ENCODE assay signal across 17 cellular contexts in genomic region chr14:95494456-95494855, GRCh38. TPM values are rescaled to one million over a fixed set of nuclear protein-coding genes. Genes with fewer than 3 reads are reported as not detected.
DNase-seq lines count a peak whose midpoint lies in the region; ATAC-seq and TF ChIP-seq lines count a peak whose summit lies in the region.
"Had no signal": no experiment of that assay in that cellular context is flagged by ENCODE, and none has a peak within 500 bp of the region (broad histone marks: within the 10 kb centered on the region; RNA-seq: fewer than 3 reads in every experiment).

No MANE protein-coding gene starts in this region.

- no peak for ATAC-seq in activated T-helper 17 cell treated with anti-CD3 and anti-CD28 coated beads, Interleukin-2, amount 50 U/mL, for 72 hours (replicated peaks)
- no peak for ATAC-seq in HG03378 (IDR thresholded peaks at IDR 0.05; ENCODE audit: unreplicated experiment)
- ATAC-seq: gastrocnemius medialis, GM23338, Panc1, right cardiac atrium, SK-N-SH treated with all-trans-retinoic acid at 6 μM for 48 hours had no signal

- H3K4me1 Mint-ChIP-seq in activated T-helper 17 cell treated with anti-CD3 and anti-CD28 coated beads, Interleukin-2, amount 50 U/mL, for 72 hours, result peaks cover 51% of the 10 kb centered on the region
- peaks cover 62% of the 10 kb centered on the region for H3K4me1 Mint-ChIP-seq in nephron
- H3K4me1 Mint-ChIP-seq: GM23338 had no signal

- no peak overlapping the region for H3K4me3 ChIP-seq in GM12865 (ENCODE audit: low read depth, low read length)
- H3K4me3 ChIP-seq: gastrocnemius medialis, GM23338, lung, thoracic aorta had no signal

- no peaks in the 10 kb centered on the region for H3K27me3 Mint-ChIP-seq in activated T-helper 17 cell treated with anti-CD3 and anti-CD28 coated beads, Interleukin-2, amount 50 U/mL, for 72 hours
- H3K27me3 Mint-ChIP-seq in nephron (ENCODE audit: low read depth), result peaks cover 7% of the 10 kb centered on the region

- H3K27ac Mint-ChIP-seq in activated T-helper 17 cell treated with anti-CD3 and anti-CD28 coated beads, Interleukin-2, amount 50 U/mL, for 72 hours, result peak overlapping the region; percentile 94
- peak overlapping the region in 2 of 3 experiments; percentile 45 to 52 for H3K27ac Mint-ChIP-seq in nephron
- H3K27ac Mint-ChIP-seq: GM23338 had no signal

- H3K9me3 Mint-ChIP-seq in activated T-helper 17 cell treated with anti-CD3 and anti-CD28 coated beads, Interleukin-2, amount 50 U/mL, for 72 hours, result no peaks in the 10 kb centered on the region
- no peaks in the 10 kb centered on the region for H3K9me3 Mint-ChIP-seq in nephron
- H3K9me3 Mint-ChIP-seq: GM23338 had no signal

- H3K36me3 Mint-ChIP-seq in activated T-helper 17 cell treated with anti-CD3 and anti-CD28 coated beads, Interleukin-2, amount 50 U/mL, for 72 hours (ENCODE audit: low read depth), result peaks cover 38% of the 10 kb centered on the region
- no peaks in the 10 kb centered on the region for H3K36me3 Mint-ChIP-seq in nephron (ENCODE audit: low read depth)

- no peak for TF ChIP-seq CTCF in GM12865 (IDR thresholded peaks at IDR 0.05; ENCODE audit: insufficient read depth, low read depth, low read length, missing control alignments)
- TF ChIP-seq CTCF in nephron (IDR thresholded peaks at IDR 0.05; ENCODE audit: unreplicated experiment in 3 of 3), result no peak

- peak; percentile 49 for DNase-seq in NK-92 treated with Interleukin-12 subunit alpha and Interleukin-12 subunit beta, amount 100 ng/mL, for 24 hours (lab: John Stamatoyannopoulos, UW)
- no peak for DNase-seq in NK-92 (lab: John Stamatoyannopoulos, UW; ENCODE audit: unreplicated experiment)
- peak; percentile 46 for DNase-seq in GM12865 (ENCODE audit: low read depth)
- DNase-seq in iPS-NIHi11 (ENCODE audit: low spot score), result no peak
- DNase-seq in NCI-H1092 (lab: John Stamatoyannopoulos, UW), result no peak
- DNase-seq: EL, gastrocnemius medialis, NCI-H1694 treated with DMSO at 0.1 percent for 48 hours had no signal

- H3K4me3 Mint-ChIP-seq in activated T-helper 17 cell treated with anti-CD3 and anti-CD28 coated beads, Interleukin-2, amount 50 U/mL, for 72 hours, result peak overlapping the region; percentile 76
- no peak overlapping the region for H3K4me3 Mint-ChIP-seq in nephron
- H3K4me3 Mint-ChIP-seq: GM23338 had no signal

RNA-seq across cellular contexts. Expression of gene SYNE3, which starts 22.0 kb away (rescaled TPM):
- 10 to 100 TPM; 78.9 to 79.1 TPM for total RNA-seq in activated T-helper 17 cell treated with anti-CD3 and anti-CD28 coated beads, Interleukin-2, amount 50 U/mL, for 72 hours

RNA-seq across cellular contexts. Expression of gene GLRX5, which starts 40.4 kb away (rescaled TPM):
- 10 to 100 TPM; 21.5 to 61.4 TPM for total RNA-seq in activated T-helper 17 cell treated with anti-CD3 and anti-CD28 coated beads, Interleukin-2, amount 50 U/mL, for 72 hours

Comparison
In these comparisons a context has a peak if more than half of its experiments do, and no peak if none do; other contexts are left out.
1. DNase-seq: peak in NK-92 treated with Interleukin-12 subunit alpha and Interleukin-12 subunit beta, amount 100 ng/mL, for 24 hours (single experiment) and GM12865 (single experiment); none in NK-92 (single experiment), iPS-NIHi11 (single experiment) and NCI-H1092 (single experiment).